In the genomic region with DNA sequence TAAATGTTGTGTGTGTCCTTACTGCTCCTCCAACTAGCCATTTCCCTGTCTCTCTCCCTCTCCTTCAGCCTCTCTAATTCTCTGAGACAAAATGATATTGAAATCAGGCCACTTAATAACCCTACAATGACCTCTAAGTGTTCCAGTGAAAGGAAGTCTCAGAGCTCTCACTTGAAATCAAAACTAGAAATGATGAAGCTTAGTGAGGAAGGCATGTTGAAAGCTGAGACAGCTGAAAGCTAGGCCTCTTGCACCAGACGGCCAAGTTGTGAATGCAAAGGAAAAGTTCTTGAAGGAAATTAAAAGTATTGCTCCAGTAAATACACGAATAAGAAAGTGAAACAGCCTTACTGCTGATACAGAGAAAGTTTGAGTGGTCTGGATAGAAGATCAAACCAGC, we compare ENCODE assay signal across 23 cellular contexts.
DNase-seq lines count a peak whose midpoint lies in the region; FAIRE-seq and TF ChIP-seq lines count a peak whose summit lies in the region.
"Had no signal": no experiment of that assay in that cellular context is flagged by ENCODE, and none has a peak within 500 bp of the region (broad histone marks: within the 10 kb centered on the region; RNA-seq: fewer than 3 reads in every experiment).

No MANE protein-coding gene starts in this region.

- no peak for TF ChIP-seq EP300 in transverse colon (IDR thresholded peaks at IDR 0.05; ENCODE audit: low read depth)

- DNase-seq in immature natural killer cell (no peak), small intestine (peak; percentile 20), DMS79 treated with DMSO at 0.1 percent for 48 hours (lab: John Stamatoyannopoulos, UW) (no peak), transverse colon (no peak), thyroid gland (no peak)
- DNase-seq: activated CD4-positive, CD25-positive, alpha-beta regulatory T cell treated with anti-CD3 and anti-CD28 coated beads, Interleukin-2, amount 50 U/mL, for 72 hours; activated CD8-positive, alpha-beta memory T cell treated with anti-CD3 and anti-CD28 coated beads for 24 hours; body of pancreas; COR-L47; naive thymus-derived CD8-positive, alpha-beta T cell; NCI-H1694; NCI-H345; Peyer's patch; SK-N-SH; stimulated activated CD8-positive, alpha-beta memory T cell treated with anti-CD3 and anti-CD28 coated beads, Interleukin-4, amount 100 ng/mL, for 48 hours; T1000 had no signal

- no peak overlapping the region for H3K27ac ChIP-seq in DOHH2 (ENCODE audit: low read depth, low read length)
- peak overlapping the region in 1 of 2 donors; percentile 41 for H3K27ac ChIP-seq in small intestine (ENCODE audit: low read depth in 1 of 2, low read length in 1 of 2)
- H3K27ac ChIP-seq in transverse colon: peak overlapping the region in 2 of 4 donors; percentile 2 to 45
- H3K27ac ChIP-seq in thyroid gland: no peak overlapping the region
- H3K27ac ChIP-seq: body of pancreas had no signal

- FAIRE-seq in small intestine (lab: Jason Lieb, UNC): no peak
- FAIRE-seq: H54, HepG2 had no signal

- H3K27me3 Mint-ChIP-seq in IgD-negative memory B cell (no peaks in the 10 kb centered on the region), immature natural killer cell (ENCODE audit: low read depth in 3 of 3) (peaks cover 0 to 10% (median 3%) of the 10 kb centered on the region in 3 donors)
- H3K27me3 Mint-ChIP-seq: naive thymus-derived CD8-positive, alpha-beta T cell had no signal

- H3K4me3 ChIP-seq in DOHH2 (ENCODE audit: low read length): no peak overlapping the region
- no peak overlapping the region for H3K4me3 ChIP-seq in small intestine (ENCODE audit: low read depth in 1 of 2, low read length in 2 of 2)
- H3K4me3 ChIP-seq in transverse colon: no peak overlapping the region
- no peak overlapping the region for H3K4me3 ChIP-seq in thyroid gland (replicated peaks in 1 of 3)
- H3K4me3 ChIP-seq: body of pancreas, Peyer's patch, smooth muscle cell had no signal

- no peaks in the 10 kb centered on the region for H3K9me2 ChIP-seq in DOHH2 (replicated peaks; ENCODE audit: control insufficient read depth, low read length)
- H3K9me2 ChIP-seq: SK-N-SH had no signal

- 8 to 16% (median 13%) methylated on average over 2 of the region's 2 CpGs for WGBS in small intestine, 3 donors
- 30 to 40% methylated on average over 2 of the region's 2 CpGs for WGBS in transverse colon (ENCODE audit: low coverage in 1 of 2), 2 donors
- WGBS in thyroid gland, 2 donors: 24 to 28% methylated on average over 2 of the region's 2 CpGs

- H3K27me3 ChIP-seq in DOHH2 (ENCODE audit: control insufficient read depth, low read length) (no peaks in the 10 kb centered on the region), small intestine (ENCODE audit: control insufficient read depth in 2 of 2, insufficient read depth in 2 of 2, low read length in 2 of 2) (no peaks in the 10 kb centered on the region), transverse colon (no peaks in the 10 kb centered on the region), thyroid gland (no peaks in the 10 kb centered on the region)
- H3K27me3 ChIP-seq: body of pancreas, Peyer's patch had no signal

- H3K36me3 ChIP-seq in DOHH2 (ENCODE audit: control insufficient read depth, low read length) (no peaks in the 10 kb centered on the region), small intestine (ENCODE audit: control insufficient read depth in 2 of 2, insufficient read depth in 2 of 2, low read length in 2 of 2) (no peaks in the 10 kb centered on the region), transverse colon (no peaks in the 10 kb centered on the region), thyroid gland (no peaks in the 10 kb centered on the region)
- H3K36me3 ChIP-seq: Peyer's patch had no signal

- no peaks in the 10 kb centered on the region for H3K79me2 ChIP-seq in DOHH2 (ENCODE audit: control insufficient read depth, low read length)

- H3K36me3 Mint-ChIP-seq in IgD-negative memory B cell (peaks cover 2% of the 10 kb centered on the region), immature natural killer cell (no peaks in the 10 kb centered on the region)
- H3K36me3 Mint-ChIP-seq: activated naive CD4-positive, alpha-beta T cell treated with anti-CD3 and anti-CD28 coated beads, Interleukin-2, amount 50 U/mL, for 72 hours had no signal

- H3K4me3 Mint-ChIP-seq in IgD-negative memory B cell (peak overlapping the region in 3 of 4 donors; percentile 25 to 86 (median 74)), immature natural killer cell (peak overlapping the region in 2 of 5 donors; percentile 19 to 38)

- H3K4me1 ChIP-seq in DOHH2 (ENCODE audit: control insufficient read depth, low read length) (peaks cover 72% of the 10 kb centered on the region), small intestine (ENCODE audit: control insufficient read depth in 2 of 2, insufficient read depth in 1 of 2, low read depth in 1 of 2, low read length in 1 of 2) (peaks cover 0 to 3% of the 10 kb centered on the region in 2 donors), transverse colon (peaks cover 0 to 20% (median 16%) of the 10 kb centered on the region in 4 donors), thyroid gland (no peaks in the 10 kb centered on the region)

- H3K9me3 Mint-ChIP-seq in IgD-negative memory B cell (peaks cover 0 to 2% (median 0%) of the 10 kb centered on the region in 3 donors), immature natural killer cell (peaks cover 0 to 3% (median 0%) of the 10 kb centered on the region in 6 donors)
- H3K9me3 Mint-ChIP-seq: activated naive CD4-positive, alpha-beta T cell treated with anti-CD3 and anti-CD28 coated beads, Interleukin-2, amount 50 U/mL, for 72 hours; naive thymus-derived CD8-positive, alpha-beta T cell had no signal

- intact Hi-C loops in transverse colon (cut with DNase I; ENCODE audit: low total_unique reads) (no loop called here), thyroid gland (cut with DNase I) (no loop called here)

- TF ChIP-seq POLR2A in transverse colon (IDR thresholded peaks at IDR 0.05) (no peak), thyroid gland (IDR thresholded peaks at IDR 0.05) (no peak)

- H3K4me2 ChIP-seq in DOHH2 (ENCODE audit: low read length): 0 out of 2 replicates have a peak overlapping the region, but pooled peaks have one; percentile 13
- H3K4me2 ChIP-seq: SK-N-SH, smooth muscle cell had no signal

- no peaks in the 10 kb centered on the region for H4K20me1 ChIP-seq in DOHH2 (ENCODE audit: control insufficient read depth, insufficient read depth, low read depth, low read length)

- H3K27ac Mint-ChIP-seq in IgD-negative memory B cell (peak overlapping the region; percentile 66 to 86 (median 75)), immature natural killer cell (peak overlapping the region; percentile 11 to 80 (median 24))
- H3K27ac Mint-ChIP-seq: progenitor cell of endocrine pancreas had no signal

- H3F3A ChIP-seq in DOHH2 (ENCODE audit: control insufficient read depth, insufficient read depth): peaks cover 3% of the 10 kb centered on the region

- H3K9me3 ChIP-seq in DOHH2 (ENCODE audit: control insufficient read depth, insufficient read depth, low read length) (no peaks in the 10 kb centered on the region), small intestine (ENCODE audit: control insufficient read depth, low read depth) (no peaks in the 10 kb centered on the region), transverse colon (no peaks in the 10 kb centered on the region), thyroid gland (no peaks in the 10 kb centered on the region)
- H3K9me3 ChIP-seq: body of pancreas, Peyer's patch, SK-N-SH had no signal

- H3K4me1 Mint-ChIP-seq in IgD-negative memory B cell: peaks cover 46 to 74% (median 50%) of the 10 kb centered on the region in 3 donors
- H3K4me1 Mint-ChIP-seq in immature natural killer cell: peaks cover 25 to 34% of the 10 kb centered on the region in 2 donors

- in situ Hi-C loops in transverse colon (cut with MboI; ENCODE audit: low pct_ligation_motif_present in 1 of 4, low pct_unique_long_range_greater_than_20kb in 1 of 4, low sequenced_read_pairs in 3 of 4): no loop called here

- TF ChIP-seq CTCF in DOHH2 (IDR thresholded peaks at IDR 0.05; ENCODE audit: low read depth, low read length, poor library complexity, severe bottlenecking) (no peak), transverse colon (IDR thresholded peaks at IDR 0.05) (no peak), thyroid gland (IDR thresholded peaks at IDR 0.05) (no peak)
